ENCODE assay signal across 9 cellular contexts in the genomic region with DNA sequence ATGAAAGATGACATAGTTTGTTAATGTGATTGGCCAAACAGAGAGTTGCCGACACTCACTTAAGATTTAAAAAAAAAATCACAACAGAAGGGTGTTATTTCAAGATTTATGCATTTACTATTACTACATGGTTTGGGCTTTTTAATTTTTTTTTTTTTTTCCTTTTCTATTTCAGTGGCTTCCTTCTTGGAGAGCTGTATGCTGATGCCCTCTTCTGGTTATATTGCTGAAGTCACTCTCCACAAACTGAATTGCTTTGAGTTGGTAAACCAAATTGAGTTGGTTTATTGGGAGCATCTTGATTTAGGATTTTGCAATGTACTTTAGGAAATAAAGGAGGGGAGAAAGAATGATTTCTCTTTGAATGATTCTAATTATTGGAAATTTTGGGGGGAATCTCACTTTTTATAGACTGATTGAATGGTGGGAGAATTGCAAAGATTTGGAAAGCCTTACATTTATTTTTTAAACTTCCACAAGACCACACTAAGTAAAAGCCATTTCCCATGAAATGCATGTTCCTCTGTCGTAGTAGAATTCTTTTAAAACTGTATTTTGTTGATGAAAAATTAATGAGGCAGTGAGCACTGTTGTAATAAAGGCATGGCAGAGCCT.
A peak's percentile ranks its signal among the peaks of the same experiment; 100 is the strongest.
DNase-seq lines count a peak whose midpoint lies in the region; ATAC-seq and TF ChIP-seq lines count a peak whose summit lies in the region.
"Had no signal": no experiment of that assay in that cellular context is flagged by ENCODE, and none has a peak within 500 bp of the region (broad histone marks: within the 10 kb centered on the region; RNA-seq: fewer than 3 reads in every experiment).

No MANE protein-coding gene starts in this region.

- no peaks in the 10 kb centered on the region for H3K9me2 ChIP-seq in PC-3 (replicated peaks; ENCODE audit: low read length)

- H3K9me3 ChIP-seq in PC-3 (ENCODE audit: low read length) (no peaks in the 10 kb centered on the region), gastrocnemius medialis (no peaks in the 10 kb centered on the region)

- H2AFZ ChIP-seq in PC-3 (ENCODE audit: low read length) = no peak overlapping the region

- H3K27me3 ChIP-seq in PC-3 (ENCODE audit: low read length) = no peaks in the 10 kb centered on the region
- no peaks in the 10 kb centered on the region for H3K27me3 ChIP-seq in gastrocnemius medialis

- POLR2A ChIA-PET in PC-3 (lab: Charles Lee; ENCODE audit: unreplicated experiment) = interaction anchor here (0.6 kb wide), 1 partner anchor 11 kb away, joined by 4 read pairs; no protein-coding TSS in a partner anchor

- no peaks in the 10 kb centered on the region for H3K4me1 ChIP-seq in PC-3 (ENCODE audit: insufficient read depth, low read length)
- H3K4me1 ChIP-seq in gastrocnemius medialis = no peaks in the 10 kb centered on the region

- ATAC-seq in PC-3 (peak; percentile 51; the same call in 1 of the 2 replicates), gastrocnemius medialis (no peak)

- CTCF ChIA-PET in PC-3 (lab: Charles Lee) = interaction anchor here (0.6 kb wide), 1 partner anchor 1878 kb away, joined by 3 read pairs; no protein-coding TSS in a partner anchor

- in situ Hi-C loops in gastrocnemius medialis (cut with MboI; ENCODE audit: low sequenced_read_pairs in 4 of 4) = no loop called here

- BruUV-seq in PC-3 (replicated peaks; lab: Mats Ljungman, UMichigan) = no TSS peak

- H3K36me3 ChIP-seq in PC-3 (ENCODE audit: low read depth, low read length) (no peaks in the 10 kb centered on the region), gastrocnemius medialis (no peaks in the 10 kb centered on the region)

- no peak overlapping the region for H3K4me2 ChIP-seq in PC-3 (ENCODE audit: low read length)

- H3K79me2 ChIP-seq in PC-3 (ENCODE audit: low read length) = no peaks in the 10 kb centered on the region

- H3K27ac ChIP-seq in PC-3 (ENCODE audit: low read length) = no peak overlapping the region
- no peak overlapping the region for H3K27ac ChIP-seq in gastrocnemius medialis

- H3F3A ChIP-seq in PC-3 (ENCODE audit: low read length, unreplicated experiment) = no peaks in the 10 kb centered on the region

- H3K9ac ChIP-seq in PC-3 (ENCODE audit: low read length) = no peak overlapping the region

- H3K4me3 ChIP-seq in PC-3 (ENCODE audit: low read length) (no peak overlapping the region), skeletal muscle cell (ENCODE audit: low read depth, low read length) (no peak overlapping the region), gastrocnemius medialis (no peak overlapping the region)

- no peak for TF ChIP-seq POLR2A in gastrocnemius medialis (IDR thresholded peaks at IDR 0.05)

- intact Hi-C loops in PC-3 (cut with micrococcal nuclease) = loop anchor here (1.0 to 5.0 kb wide), 3 partner anchors 42 to 359 kb away; no protein-coding TSS in a partner anchor
- intact Hi-C loops in gastrocnemius medialis (cut with DNase I; ENCODE audit: low total_unique reads) = no loop called here

- DNase-seq in NCI-H1105 treated with DMSO at 0.1 percent for 48 hours (lab: John Stamatoyannopoulos, UW) (peak; percentile 6), NCI-H1105 (lab: John Stamatoyannopoulos, UW) (no peak), PC-3 (peak; percentile 35), fibroblast of gingiva (ENCODE audit: low read depth) (peak; percentile 62), skeletal muscle cell (ENCODE audit: low read depth) (peak; percentile 25), SKM-1 (lab: John Stamatoyannopoulos, UW; ENCODE audit: unreplicated experiment) (no peak), NCI-H748 (lab: John Stamatoyannopoulos, UW; ENCODE audit: unreplicated experiment) (no peak), gastrocnemius medialis (no peak)
- DNase-seq: left cardiac atrium had no signal

- TF ChIP-seq CTCF in PC-3 (conservative IDR thresholded peaks at IDR 0.05; ENCODE audit: low read depth, low read length) (peak; percentile 55), gastrocnemius medialis (IDR thresholded peaks at IDR 0.05 in 4 of 5, conservative IDR thresholded peaks at IDR 0.05 in 1 of 5) (no peak)

- no peaks in the 10 kb centered on the region for H4K20me1 ChIP-seq in PC-3 (ENCODE audit: low read length)

Comparison
In these comparisons a context has a peak if more than half of its experiments do, and no peak if none do; other contexts are left out.
1. DNase-seq: peak in NCI-H1105 treated with DMSO at 0.1 percent for 48 hours (single experiment), PC-3 (single experiment), fibroblast of gingiva (single experiment) and skeletal muscle cell (single experiment); none in NCI-H1105 (single experiment), SKM-1 (single experiment), NCI-H748 (single experiment) and gastrocnemius medialis (0 of 2).